Comparison of ENCODE assay signal across 16 cellular contexts in the genomic region with DNA sequence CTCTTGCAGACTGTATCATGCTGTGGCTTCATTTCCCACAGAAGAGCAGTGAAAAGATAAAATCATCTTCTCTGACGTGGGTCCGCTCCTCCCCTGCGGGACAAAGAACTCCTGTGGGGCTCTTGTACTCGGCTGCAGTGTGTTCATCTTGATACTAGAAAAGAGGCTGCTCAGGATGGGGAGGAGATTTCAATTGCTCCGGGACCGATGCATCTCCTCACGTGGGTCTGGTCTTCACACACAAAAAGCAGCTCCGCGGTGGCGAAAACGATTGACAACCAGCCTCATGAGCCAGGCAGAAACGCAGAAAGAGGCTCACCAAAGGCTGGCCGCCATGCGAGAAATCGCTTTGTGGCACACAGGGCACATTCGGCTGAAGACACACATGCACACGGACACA. TPM values are rescaled to one million over a fixed set of nuclear protein-coding genes. Genes with fewer than 3 reads are reported as not detected.
DNase-seq lines count a peak whose midpoint lies in the region; ATAC-seq and TF ChIP-seq lines count a peak whose summit lies in the region.
"Had no signal": no experiment of that assay in that cellular context is flagged by ENCODE, and none has a peak within 500 bp of the region (broad histone marks: within the 10 kb centered on the region; RNA-seq: fewer than 3 reads in every experiment).

No MANE protein-coding gene starts in this region.

- H3K27ac ChIP-seq in Karpas-422 (ENCODE audit: low read length) (no peak overlapping the region), sigmoid colon (no peak overlapping the region), RWPE1 (no peak overlapping the region), PC-3 (ENCODE audit: low read length) (no peak overlapping the region)
- H3K27ac ChIP-seq: A549, PC-9, SJSA1 had no signal

- TF ChIP-seq CTCF in glutamatergic neuron (IDR thresholded peaks at IDR 0.05; ENCODE audit: partially characterized antibody, unreplicated experiment) (no peak), sigmoid colon (IDR thresholded peaks at IDR 0.05) (no peak), RWPE1 (conservative IDR thresholded peaks at IDR 0.05; ENCODE audit: low read depth) (no peak), PC-3 (conservative IDR thresholded peaks at IDR 0.05; ENCODE audit: low read depth, low read length) (no peak)

- H3K9me2 ChIP-seq in Karpas-422 (replicated peaks; ENCODE audit: insufficient read depth, low read length) = no peaks in the 10 kb centered on the region
- no peaks in the 10 kb centered on the region for H3K9me2 ChIP-seq in PC-3 (replicated peaks; ENCODE audit: low read length)

- H3K27ac Mint-ChIP-seq in glutamatergic neuron (ENCODE audit: unreplicated experiment) = no peak overlapping the region
- H3K27ac Mint-ChIP-seq: CD8-positive, alpha-beta memory T cell; HFFc6 had no signal

- H3K27me3 ChIP-seq in Karpas-422 (ENCODE audit: low read length) (0 out of 2 replicates have a peak, but pooled peaks cover 3% of the 10 kb centered on the region), sigmoid colon (peaks cover 0 to 5% (median 0%) of the 10 kb centered on the region in 3 donors), PC-3 (ENCODE audit: low read length) (peaks cover 5% of the 10 kb centered on the region; the same call in 1 of the 2 replicates)
- H3K27me3 ChIP-seq: SJSA1 had no signal

- intact Hi-C loops in sigmoid colon (cut with DNase I) (no loop called here), PC-3 (cut with micrococcal nuclease) (no loop called here)

- no peak for ATAC-seq in activated T-cell treated with anti-CD3 and anti-CD28 coated beads, Interleukin-2, amount 50 U/mL, for 4 hours
- no peak for ATAC-seq in PC-3

- no peak overlapping the region for H3K9ac ChIP-seq in Karpas-422 (ENCODE audit: low read length)
- no peak overlapping the region for H3K9ac ChIP-seq in PC-3 (ENCODE audit: low read length)

- H3K9me3 ChIP-seq in Karpas-422 (ENCODE audit: low read length) (no peaks in the 10 kb centered on the region), sigmoid colon (no peaks in the 10 kb centered on the region), PC-3 (ENCODE audit: low read length) (0 out of 2 replicates have a peak, but pooled peaks cover 4% of the 10 kb centered on the region)
- H3K9me3 ChIP-seq: A549, SJSA1 had no signal

- no peak overlapping the region for H3K4me3 Mint-ChIP-seq in activated T-cell treated with anti-CD3 and anti-CD28 coated beads, Interleukin-2, amount 50 U/mL, for 4 hours
- peak overlapping the region; percentile 21 for H3K4me3 Mint-ChIP-seq in glutamatergic neuron (ENCODE audit: unreplicated experiment)
- H3K4me3 Mint-ChIP-seq: CD8-positive, alpha-beta memory T cell; HFFc6 had no signal

- TF ChIP-seq POLR2A in sigmoid colon (IDR thresholded peaks at IDR 0.05) = no peak

- H4K20me1 ChIP-seq in Karpas-422 (ENCODE audit: insufficient read depth, low read depth, low read length) (no peaks in the 10 kb centered on the region), PC-3 (ENCODE audit: low read length) (no peaks in the 10 kb centered on the region)

- H3K79me2 ChIP-seq in Karpas-422 (ENCODE audit: low read length) (no peaks in the 10 kb centered on the region), PC-3 (ENCODE audit: low read length) (no peaks in the 10 kb centered on the region)

- H2AFZ ChIP-seq in Karpas-422 (ENCODE audit: low read length) (no peak overlapping the region), PC-3 (ENCODE audit: low read length) (no peak overlapping the region)
- H2AFZ ChIP-seq: PC-9 had no signal

- 79 to 80% methylated on average over 17 of the region's 17 CpGs for WGBS in sigmoid colon, 2 donors

- H3K27me3 Mint-ChIP-seq in activated T-cell treated with anti-CD3 and anti-CD28 coated beads, Interleukin-2, amount 50 U/mL, for 4 hours (ENCODE audit: low read depth) = no peaks in the 10 kb centered on the region
- peaks cover 30% of the 10 kb centered on the region for H3K27me3 Mint-ChIP-seq in glutamatergic neuron (ENCODE audit: unreplicated experiment)

- peak; percentile 2 for DNase-seq in activated T-cell treated with anti-CD3 and anti-CD28 coated beads, Interleukin-2, amount 50 U/mL, for 1 hour
- no peak for DNase-seq in activated T-cell treated with anti-CD3 and anti-CD28 coated beads, Interleukin-2, amount 50 U/mL, for 4 hours
- peak; percentile 17 for DNase-seq in Karpas-422
- DNase-seq in glutamatergic neuron = no peak
- peak; percentile 47 for DNase-seq in sigmoid colon
- DNase-seq in RWPE1 (ENCODE audit: low spot score) = no peak
- DNase-seq in UCSD-AML1 (lab: John Stamatoyannopoulos, UW; ENCODE audit: unreplicated experiment) = no peak
- DNase-seq in PC-3 = no peak
- DNase-seq: HFFc6, KG1, NCI-H187, NCI-H2107, PC-9 had no signal

- no peaks in the 10 kb centered on the region for H3K36me3 Mint-ChIP-seq in activated T-cell treated with anti-CD3 and anti-CD28 coated beads, Interleukin-2, amount 50 U/mL, for 4 hours (ENCODE audit: insufficient read depth)
- H3K36me3 Mint-ChIP-seq in glutamatergic neuron (ENCODE audit: unreplicated experiment) = peaks cover 34% of the 10 kb centered on the region
- H3K36me3 Mint-ChIP-seq: CD8-positive, alpha-beta memory T cell had no signal

- H3K36me3 ChIP-seq in Karpas-422 (ENCODE audit: insufficient read depth, low read length) = no peaks in the 10 kb centered on the region
- no peaks in the 10 kb centered on the region for H3K36me3 ChIP-seq in sigmoid colon
- no peaks in the 10 kb centered on the region for H3K36me3 ChIP-seq in PC-3 (ENCODE audit: low read depth, low read length)
- H3K36me3 ChIP-seq: SJSA1 had no signal

- H3K9me3 Mint-ChIP-seq in activated T-cell treated with anti-CD3 and anti-CD28 coated beads, Interleukin-2, amount 50 U/mL, for 4 hours = no peaks in the 10 kb centered on the region
- peaks cover 32% of the 10 kb centered on the region for H3K9me3 Mint-ChIP-seq in glutamatergic neuron (ENCODE audit: unreplicated experiment)

- no peak for TF ChIP-seq EP300 in sigmoid colon (IDR thresholded peaks at IDR 0.05)

- BruUV-seq in PC-3 (replicated peaks; lab: Mats Ljungman, UMichigan) = no TSS peak

- no peaks in the 10 kb centered on the region for H3K4me1 Mint-ChIP-seq in activated T-cell treated with anti-CD3 and anti-CD28 coated beads, Interleukin-2, amount 50 U/mL, for 4 hours (ENCODE audit: low read depth)
- H3K4me1 Mint-ChIP-seq in glutamatergic neuron (ENCODE audit: low read depth, unreplicated experiment) = peaks cover 2% of the 10 kb centered on the region
- H3K4me1 Mint-ChIP-seq: CD8-positive, alpha-beta memory T cell had no signal

- POLR2A ChIA-PET in RWPE1 (lab: Yijun Ruan, JAX; ENCODE audit: low non-redundant PET) = no interaction called here
- POLR2A ChIA-PET in PC-3 (lab: Charles Lee; ENCODE audit: unreplicated experiment) = no interaction called here

- H3K4me3 ChIP-seq in Karpas-422 (ENCODE audit: low read length) = no peak overlapping the region
- H3K4me3 ChIP-seq in sigmoid colon = no peak overlapping the region
- no peak overlapping the region for H3K4me3 ChIP-seq in PC-3 (ENCODE audit: low read length)
- H3K4me3 ChIP-seq: A549, PC-9, SJSA1 had no signal

- H3K4me1 ChIP-seq in Karpas-422 (ENCODE audit: low read length) = no peaks in the 10 kb centered on the region
- no peaks in the 10 kb centered on the region for H3K4me1 ChIP-seq in sigmoid colon
- H3K4me1 ChIP-seq in PC-3 (ENCODE audit: insufficient read depth, low read length) = no peaks in the 10 kb centered on the region
- H3K4me1 ChIP-seq: A549, SJSA1 had no signal

- H3K4me2 ChIP-seq in Karpas-422 (ENCODE audit: low read depth, low read length, poor library complexity, severe bottlenecking) (no peak overlapping the region), PC-3 (ENCODE audit: low read length) (no peak overlapping the region)
- H3K4me2 ChIP-seq: A549, PC-9 had no signal

- no peaks in the 10 kb centered on the region for H3F3A ChIP-seq in PC-3 (ENCODE audit: low read length, unreplicated experiment)

- CTCF ChIA-PET in RWPE1 (lab: Yijun Ruan, JAX) (no interaction called here), PC-3 (lab: Charles Lee) (no interaction called here)

RNA-seq across cellular contexts. Expression of a gene that starts 14.4 kb away (rescaled TPM):
- total RNA-seq in activated T-cell treated with anti-CD3 and anti-CD28 coated beads, Interleukin-2, amount 50 U/mL, for 4 hours = not detected
- total RNA-seq in Karpas-422 (2014; rRNA removed; shearing (Covaris generic); ENCODE audit: low replicate concordance) = not detected in 2 replicates
- not detected for total RNA-seq in glutamatergic neuron (ENCODE audit: unreplicated experiment)
- total RNA-seq in sigmoid colon = under 1 TPM in 1 of 4 donors, not detected in 3; 0.54 TPM
- polyA plus RNA-seq in sigmoid colon = not detected
- 0.12 and 0.51 TPM in 2 replicates for total RNA-seq in PC-3 (2014; rRNA removed)
- total RNA-seq: CD8-positive, alpha-beta memory T cell; HFFc6; PC-9; SJSA1 had no signal
- polyA plus RNA-seq: A549; CD8-positive, alpha-beta memory T cell had no signal

Comparison
In these comparisons a context has a peak if more than half of its experiments do, and no peak if none do; other contexts are left out.
1. DNase-seq: peak in activated T-cell treated with anti-CD3 and anti-CD28 coated beads, Interleukin-2, amount 50 U/mL, for 1 hour (single experiment), Karpas-422 (single experiment) and sigmoid colon (single experiment); none in activated T-cell treated with anti-CD3 and anti-CD28 coated beads, Interleukin-2, amount 50 U/mL, for 4 hours (single experiment), glutamatergic neuron (single experiment), RWPE1 (single experiment), UCSD-AML1 (single experiment) and PC-3 (single experiment).